ENCODE assay signal across 1 cellular context in the genomic region with DNA sequence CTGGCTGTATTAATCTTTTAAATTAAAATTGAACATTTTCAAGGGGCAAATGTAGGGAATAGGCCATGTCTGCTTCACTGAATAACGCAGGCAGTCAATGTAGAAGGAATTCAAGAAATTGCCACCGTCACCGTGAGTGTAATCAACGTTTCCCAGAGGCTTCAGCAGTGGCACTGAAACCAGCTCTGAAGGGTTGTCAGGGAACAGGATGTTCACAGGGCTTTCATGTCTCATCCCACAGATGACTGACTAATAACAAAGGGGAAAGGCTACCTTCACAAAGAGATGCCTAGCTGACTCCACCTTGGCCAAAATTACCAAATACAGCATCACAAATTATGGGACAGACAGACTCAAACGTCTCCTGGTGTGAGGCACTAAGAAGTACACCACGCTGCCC.
TF ChIP-seq lines count a peak whose summit lies in the region.

No MANE protein-coding gene starts in this region.

TF ChIP-seq in GM12878, 131 proteins besides CTCF, POLR2A, EP300 and RAD21 (continued from another document):
- TF ChIP-seq, protein P1, sequence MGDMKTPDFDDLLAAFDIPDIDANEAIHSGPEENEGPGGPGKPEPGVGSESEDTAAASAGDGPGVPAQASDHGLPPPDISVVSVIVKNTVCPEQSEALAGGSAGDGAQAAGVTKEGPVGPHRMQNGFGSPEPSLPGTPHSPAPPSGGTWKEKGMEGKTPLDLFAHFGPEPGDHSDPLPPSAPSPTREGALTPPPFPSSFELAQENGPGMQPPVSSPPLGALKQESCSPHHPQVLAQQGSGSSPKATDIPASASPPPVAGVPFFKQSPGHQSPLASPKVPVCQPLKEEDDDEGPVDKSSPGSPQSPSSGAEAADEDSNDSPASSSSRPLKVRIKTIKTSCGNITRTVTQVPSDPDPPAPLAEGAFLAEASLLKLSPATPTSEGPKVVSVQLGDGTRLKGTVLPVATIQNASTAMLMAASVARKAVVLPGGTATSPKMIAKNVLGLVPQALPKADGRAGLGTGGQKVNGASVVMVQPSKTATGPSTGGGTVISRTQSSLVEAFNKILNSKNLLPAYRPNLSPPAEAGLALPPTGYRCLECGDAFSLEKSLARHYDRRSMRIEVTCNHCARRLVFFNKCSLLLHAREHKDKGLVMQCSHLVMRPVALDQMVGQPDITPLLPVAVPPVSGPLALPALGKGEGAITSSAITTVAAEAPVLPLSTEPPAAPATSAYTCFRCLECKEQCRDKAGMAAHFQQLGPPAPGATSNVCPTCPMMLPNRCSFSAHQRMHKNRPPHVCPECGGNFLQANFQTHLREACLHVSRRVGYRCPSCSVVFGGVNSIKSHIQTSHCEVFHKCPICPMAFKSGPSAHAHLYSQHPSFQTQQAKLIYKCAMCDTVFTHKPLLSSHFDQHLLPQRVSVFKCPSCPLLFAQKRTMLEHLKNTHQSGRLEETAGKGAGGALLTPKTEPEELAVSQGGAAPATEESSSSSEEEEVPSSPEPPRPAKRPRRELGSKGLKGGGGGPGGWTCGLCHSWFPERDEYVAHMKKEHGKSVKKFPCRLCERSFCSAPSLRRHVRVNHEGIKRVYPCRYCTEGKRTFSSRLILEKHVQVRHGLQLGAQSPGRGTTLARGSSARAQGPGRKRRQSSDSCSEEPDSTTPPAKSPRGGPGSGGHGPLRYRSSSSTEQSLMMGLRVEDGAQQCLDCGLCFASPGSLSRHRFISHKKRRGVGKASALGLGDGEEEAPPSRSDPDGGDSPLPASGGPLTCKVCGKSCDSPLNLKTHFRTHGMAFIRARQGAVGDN (IDR thresholded peaks at IDR 0.05): no peak
